ENCODE assay signal across 8 cellular contexts in the genomic region with DNA sequence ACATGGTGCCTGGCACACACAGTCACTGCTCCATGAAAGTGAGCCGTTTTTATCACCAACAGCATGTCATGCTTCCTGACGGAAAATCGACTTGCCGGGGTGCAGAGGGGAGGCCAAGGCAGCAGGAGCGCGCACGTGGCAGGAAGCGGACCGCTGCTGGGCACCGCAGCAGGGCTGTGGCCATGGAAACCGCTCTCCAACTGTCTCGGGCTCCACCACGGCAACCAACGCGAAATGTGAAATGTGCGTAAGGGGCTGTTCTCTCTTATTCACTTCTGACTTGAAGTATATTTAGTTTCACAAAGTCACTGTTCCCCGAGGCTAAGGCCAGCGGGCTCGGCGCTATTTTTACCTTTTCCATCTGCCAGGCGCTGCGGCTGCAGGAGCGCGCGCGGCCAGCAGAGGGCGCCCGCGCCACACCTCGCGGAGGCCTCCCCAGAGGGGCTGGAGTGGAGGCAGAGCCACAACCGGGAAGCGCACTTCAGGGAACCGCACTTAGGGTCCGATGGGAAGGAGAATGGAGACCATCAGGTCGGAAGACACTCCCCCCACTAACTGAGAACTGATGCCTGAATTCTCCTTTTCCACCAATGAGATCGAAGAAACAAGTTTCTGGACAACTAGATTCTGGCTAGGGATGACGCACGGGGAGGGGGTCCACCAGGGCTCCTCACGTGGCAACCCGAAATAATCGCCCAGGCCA. TPM values are rescaled to one million over a fixed set of nuclear protein-coding genes. Genes with fewer than 3 reads are reported as not detected.
DNase-seq lines count a peak whose midpoint lies in the region; ATAC-seq lines count a peak whose summit lies in the region.

No MANE protein-coding gene starts in this region.

- CTCF ChIA-PET in activated naive CD4-positive, alpha-beta T cell treated with anti-CD3 and anti-CD28 coated beads, Interleukin-2, amount 10 ng/mL, durations not matched to agents 7 days and 5 days (lab: Charles Lee) = interaction anchor here (1.2 kb wide), 1 partner anchor 187 kb away, joined by 3 read pairs; no protein-coding TSS in a partner anchor

- H2BK120ac ChIP-seq in trophoblast cell (ENCODE audit: insufficient read depth, low read length, poor library complexity) = no peak overlapping the region

- no peak overlapping the region for H2BK5ac ChIP-seq in trophoblast cell (ENCODE audit: low read depth, low read length, poor library complexity)

- H4K12ac ChIP-seq in trophoblast cell (ENCODE audit: low read depth, low read length) = no peak overlapping the region

- H3K79me2 ChIP-seq in trophoblast cell (ENCODE audit: control insufficient read depth, insufficient read depth, low read length, poor library complexity) = no peaks in the 10 kb centered on the region

- H3K36me3 ChIP-seq in trophoblast cell (ENCODE audit: control insufficient read depth in 1 of 2, insufficient read depth in 2 of 2, low read length in 2 of 2) = peaks cover 65 to 75% of the 10 kb centered on the region in 2 experiments

- peaks cover 4% of the 10 kb centered on the region for H3K4me1 Mint-ChIP-seq in activated naive CD4-positive, alpha-beta T cell treated with anti-CD3 and anti-CD28 coated beads, Interleukin-2, amount 10 ng/mL, durations not matched to agents 7 days and 5 days

- peaks cover 75% of the 10 kb centered on the region for H3K36me3 Mint-ChIP-seq in activated naive CD4-positive, alpha-beta T cell treated with anti-CD3 and anti-CD28 coated beads, Interleukin-2, amount 10 ng/mL, durations not matched to agents 7 days and 5 days

- no peak overlapping the region for H4K91ac ChIP-seq in trophoblast cell (ENCODE audit: low read depth, low read length)

- no peaks in the 10 kb centered on the region for H3K9me3 Mint-ChIP-seq in activated naive CD4-positive, alpha-beta T cell treated with anti-CD3 and anti-CD28 coated beads, Interleukin-2, amount 10 ng/mL, durations not matched to agents 7 days and 5 days

- H3K79me1 ChIP-seq in trophoblast cell (ENCODE audit: low read length) = no peaks in the 10 kb centered on the region

- intact Hi-C loops in head of caudate nucleus (cut with DNase I) = loop anchor here (10.0 kb wide), 1 partner anchor 365 kb away; the partner anchor contains the start of gene SDHB

- ATAC-seq in GM21447 (IDR thresholded peaks at IDR 0.05; ENCODE audit: unreplicated experiment) (no peak), HG03039 (IDR thresholded peaks at IDR 0.05; ENCODE audit: unreplicated experiment) (no peak)

- no peak overlapping the region for H2AFZ ChIP-seq in trophoblast cell (ENCODE audit: insufficient read depth, low read length, poor library complexity)

- no CpG with 5 or more reads among the region's 42 CpGs for WGBS in trophoblast cell (ENCODE audit: extremely low coverage, insufficient coverage, insufficient read length)

- no peak overlapping the region for H2BK12ac ChIP-seq in trophoblast cell (ENCODE audit: low read length)

- DNase-seq in NCI-H524 (lab: John Stamatoyannopoulos, UW) = peak; percentile 6 to 24
- DNase-seq in NCI-H524 treated with DMSO at 0.1 percent for 48 hours (lab: John Stamatoyannopoulos, UW) = no peak
- peak; percentile 64 for DNase-seq in RPMI8226
- DNase-seq in activated naive CD4-positive, alpha-beta T cell treated with anti-CD3 and anti-CD28 coated beads, Interleukin-2, amount 10 ng/mL, durations not matched to agents 7 days and 5 days = peak; percentile 65
- DNase-seq in head of caudate nucleus = peak in 41 of 42 donors; percentile 35 to 88 (median 72)
- DNase-seq in trophoblast cell = peak; percentile 48 to 82

- H3K9ac ChIP-seq in trophoblast cell (ENCODE audit: low read length) = no peak overlapping the region

- H3K4ac ChIP-seq in trophoblast cell (ENCODE audit: low read depth, low read length) = no peak overlapping the region

- no peak overlapping the region for H3K4me3 ChIP-seq in trophoblast cell (ENCODE audit: low read depth, low read length)

- no peak overlapping the region for H3K18ac ChIP-seq in trophoblast cell (ENCODE audit: low read length)

- H3K27me3 Mint-ChIP-seq in activated naive CD4-positive, alpha-beta T cell treated with anti-CD3 and anti-CD28 coated beads, Interleukin-2, amount 10 ng/mL, durations not matched to agents 7 days and 5 days = no peaks in the 10 kb centered on the region

- no peak overlapping the region for H3K14ac ChIP-seq in trophoblast cell (ENCODE audit: low read length)

- H2AK5ac ChIP-seq in trophoblast cell (ENCODE audit: low read length) = no peak overlapping the region

- no peak overlapping the region for H4K8ac ChIP-seq in trophoblast cell (ENCODE audit: low read depth, low read length)

- no peak overlapping the region for H3K27ac ChIP-seq in trophoblast cell (ENCODE audit: low read depth, low read length)

- no peak overlapping the region for H3K23ac ChIP-seq in trophoblast cell (ENCODE audit: low read length)

- H3K27me3 ChIP-seq in trophoblast cell (ENCODE audit: insufficient read depth, low read length) = no peaks in the 10 kb centered on the region

- no peak overlapping the region for H3K27ac Mint-ChIP-seq in activated naive CD4-positive, alpha-beta T cell treated with anti-CD3 and anti-CD28 coated beads, Interleukin-2, amount 10 ng/mL, durations not matched to agents 7 days and 5 days

- no peaks in the 10 kb centered on the region for H3K9me3 ChIP-seq in trophoblast cell (ENCODE audit: insufficient read depth, low read depth, low read length)

- no peak overlapping the region for H3K4me2 ChIP-seq in trophoblast cell (ENCODE audit: low read length)

- no peaks in the 10 kb centered on the region for H3K4me1 ChIP-seq in trophoblast cell (ENCODE audit: control insufficient read depth in 1 of 2, insufficient read depth in 2 of 2, low read length in 2 of 2)

- no peak overlapping the region for H3K4me3 Mint-ChIP-seq in activated naive CD4-positive, alpha-beta T cell treated with anti-CD3 and anti-CD28 coated beads, Interleukin-2, amount 10 ng/mL, durations not matched to agents 7 days and 5 days

RNA-seq across cellular contexts. Expression of gene RCC2, which starts 19.7 kb away (rescaled TPM):
- 76.2 and 78.2 TPM in 2 replicates for polyA plus RNA-seq in trophoblast cell (2013)

RNA-seq across cellular contexts. Expression of gene PADI6, which starts 47.8 kb away (rescaled TPM):
- not detected in 2 replicates for polyA plus RNA-seq in trophoblast cell (2013)
